ENCODE assay signal across 17 cellular contexts in genomic region chr5:76718381-76718832, GRCh38. TPM values are rescaled to one million over a fixed set of nuclear protein-coding genes. Genes with fewer than 3 reads are reported as not detected.
DNase-seq lines count a peak whose midpoint lies in the region; ATAC-seq, FAIRE-seq and TF ChIP-seq lines count a peak whose summit lies in the region.
"Had no signal": no experiment of that assay in that cellular context is flagged by ENCODE, and none has a peak within 500 bp of the region (broad histone marks: within the 10 kb centered on the region; RNA-seq: fewer than 3 reads in every experiment).

No MANE protein-coding gene starts in this region.

- H3K27ac Mint-ChIP-seq in immature natural killer cell (peak overlapping the region; percentile 62 to 90 (median 80)), type B pancreatic cell (no peak overlapping the region)
- H3K27ac Mint-ChIP-seq: naive B cell had no signal

- no peaks in the 10 kb centered on the region for H3K9me1 ChIP-seq in K562 (ENCODE audit: control insufficient read depth, insufficient read depth, low read length)

- 93% methylated on average over 5 of the region's 5 CpGs for WGBS in K562 (ENCODE audit: insufficient coverage, low coverage, missing lambda C conversion rate)

- no peaks in the 10 kb centered on the region for H3K9me3 Mint-ChIP-seq in immature natural killer cell
- no peaks in the 10 kb centered on the region for H3K9me3 Mint-ChIP-seq in type B pancreatic cell

- H3K27ac ChIP-seq in left ventricle myocardium inferior (replicated peaks) (no peak overlapping the region), K562 (ENCODE audit: extremely low read depth, low read depth, low read length) (no peak overlapping the region)

- BruUV-seq in K562 (replicated peaks; lab: Mats Ljungman, UMichigan): no TSS peak

- TF ChIP-seq EP300 in K562 (IDR thresholded peaks at IDR 0.05; ENCODE audit: low read length): no peak

- H3K27me3 Mint-ChIP-seq in immature natural killer cell (ENCODE audit: low read depth in 3 of 3) (peaks cover 2 to 12% (median 7%) of the 10 kb centered on the region in 3 donors), type B pancreatic cell (peaks cover 32% of the 10 kb centered on the region)

- H3K36me3 ChIP-seq in left ventricle myocardium inferior (no peaks in the 10 kb centered on the region), K562 (ENCODE audit: control insufficient read depth, insufficient read depth, low read length) (0 out of 3 replicates have a peak, but pooled peaks cover 2% of the 10 kb centered on the region)
- H3K36me3 ChIP-seq: HAP-1 had no signal

- no peak overlapping the region for H2AFZ ChIP-seq in K562 (ENCODE audit: low read depth, low read length)

- no peak for DNase-seq in left ventricle myocardium inferior
- DNase-seq in cardiac septum (ENCODE audit: low spot score): no peak
- DNase-seq in K562 (ENCODE audit: extremely low read depth in 1 of 4, low spot score in 3 of 4): no peak
- DNase-seq in immature natural killer cell: no peak
- no peak for DNase-seq in type B pancreatic cell (ENCODE audit: extremely low spot score, unreplicated experiment)
- no peak for DNase-seq in HK-2 (ENCODE audit: unreplicated experiment)
- DNase-seq in activated CD4-positive, alpha-beta T cell treated with anti-CD3 and anti-CD28 coated beads for 1 hour: no peak
- DNase-seq in central memory CD4-positive, alpha-beta T cell: no peak
- DNase-seq: activated T-cell treated with anti-CD3 and anti-CD28 coated beads for 4 hours, AML-193, anterior cingulate cortex, DMS79 treated with DMSO at 0.1 percent for 48 hours, islet precursor cell, naive B cell, NCI-H1436, NCI-H526 treated with DMSO at 0.1 percent for 48 hours had no signal

- POLR2A ChIA-PET in K562 (lab: Yijun Ruan, JAX): interaction anchor here (0.7 to 2.7 kb wide), 3 partner anchors 13 to 59 kb away, joined by 3 to 12 read pairs (median 5); no protein-coding TSS in a partner anchor

- in situ Hi-C loops in K562 (cut with MboI): no loop called here

- no peak for TF ChIP-seq RAD21 in K562 (CRISPR knock-in tag; conservative IDR thresholded peaks at IDR 0.05 in 1 of 2, IDR thresholded peaks at IDR 0.05 in 1 of 2)

- no peak for ATAC-seq in K562

- no peak for FAIRE-seq in K562 (lab: Jason Lieb, UNC)

- peaks cover 56% of the 10 kb centered on the region for H3K79me2 ChIP-seq in K562 (ENCODE audit: control insufficient read depth, insufficient read depth, low read length)

- peak overlapping the region; percentile 85 to 95 (median 94) for H3K4me3 Mint-ChIP-seq in immature natural killer cell
- peak overlapping the region; percentile 59 for H3K4me3 Mint-ChIP-seq in type B pancreatic cell

- peaks cover 55% of the 10 kb centered on the region for H3K4me1 ChIP-seq in left ventricle myocardium inferior
- peaks cover 15 to 18% of the 10 kb centered on the region in 2 experiments; a peak in 4 of 5 replicates for H3K4me1 ChIP-seq in K562 (replicated peaks in 1 of 2; ENCODE audit: control insufficient read depth in 2 of 2, insufficient read depth in 2 of 2, low read length in 2 of 2)

- no peak overlapping the region for H3K4me2 ChIP-seq in K562 (ENCODE audit: insufficient read depth, low read length)

- intact Hi-C loops in left ventricle myocardium inferior (cut with micrococcal nuclease) (no loop called here), cardiac septum (cut with DNase I) (loop anchor here (5.0 kb wide), 3 partner anchors 41 to 116 kb away; no protein-coding TSS in a partner anchor), K562 (cut with micrococcal nuclease) (no loop called here)

- no peak overlapping the region for H3K9ac ChIP-seq in K562 (ENCODE audit: insufficient read depth in 1 of 2, low read depth in 2 of 2, low read length in 2 of 2)

- H3K36me3 Mint-ChIP-seq in immature natural killer cell (peaks cover 0 to 4% (median 3%) of the 10 kb centered on the region in 3 donors), type B pancreatic cell (no peaks in the 10 kb centered on the region)
- H3K36me3 Mint-ChIP-seq: naive B cell had no signal

- H3K4me3 ChIP-seq in left ventricle myocardium inferior: peak overlapping the region; percentile 76
- no peak overlapping the region for H3K4me3 ChIP-seq in K562

- H3K4me1 Mint-ChIP-seq in immature natural killer cell (peaks cover 71 to 83% of the 10 kb centered on the region in 2 donors), type B pancreatic cell (ENCODE audit: unreplicated experiment) (no peaks in the 10 kb centered on the region)

- no peak for TF ChIP-seq CTCF in left ventricle myocardium inferior (IDR thresholded peaks at IDR 0.05; ENCODE audit: borderline replicate concordance)
- TF ChIP-seq CTCF in K562 (IDR thresholded peaks at IDR 0.05 in 2 of 3, conservative IDR thresholded peaks at IDR 0.05 in 1 of 3; ENCODE audit: insufficient read depth in 2 of 3, low read depth in 1 of 3, low read length in 3 of 3): no peak
- TF ChIP-seq CTCF in type B pancreatic cell (conservative IDR thresholded peaks at IDR 0.05): no peak

- no peak for TF ChIP-seq POLR2A in K562 (conservative IDR thresholded peaks at IDR 0.05)

- H3K9me3 ChIP-seq in left ventricle myocardium inferior (replicated peaks) (no peaks in the 10 kb centered on the region), K562 (replicated peaks; ENCODE audit: control insufficient read depth, insufficient read depth, low read depth, low read length) (no peaks in the 10 kb centered on the region)
- H3K9me3 ChIP-seq: HAP-1 had no signal

- CTCF ChIA-PET in K562 (lab: Yijun Ruan, JAX; ENCODE audit: low intra/inter-chr PET ratio): no interaction called here

- H4K20me1 ChIP-seq in K562 (replicated peaks; ENCODE audit: control insufficient read depth, insufficient read depth, low read length): no peaks in the 10 kb centered on the region

- H3K27me3 ChIP-seq in left ventricle myocardium inferior (ENCODE audit: low read depth) (peaks cover 40% of the 10 kb centered on the region), K562 (ENCODE audit: control insufficient read depth in 2 of 2, insufficient read depth in 2 of 2, low read length in 2 of 2) (no peaks in the 10 kb centered on the region)

TF ChIP-seq in K562, 482 proteins besides CTCF, POLR2A, EP300 and RAD21:
- TF ChIP-seq SRSF7 (optimal IDR thresholded peaks at IDR 0.05; ENCODE audit: low read depth, low read length) (no peak), ZNF121 (CRISPR knock-in tag; conservative IDR thresholded peaks at IDR 0.05) (peak; percentile 56), ATF1 (CRISPR knock-in tag; IDR thresholded peaks at IDR 0.05) (no peak), ATF1 (tag; IDR thresholded peaks at IDR 0.05) (no peak), BRF2 (IDR thresholded peaks at IDR 0.05; ENCODE audit: borderline replicate concordance, insufficient read depth, insufficient read length) (no peak)
TF ChIP-seq in K562: peak in this region for 1.

RNA-seq across cellular contexts. Expression of gene F2R, which starts 2.5 kb away (rescaled TPM):
- total RNA-seq in left ventricle myocardium inferior (9.4 TPM), cardiac septum (33.5 TPM), K562 (2014; rRNA removed) (11.2 and 13.7 TPM in 2 replicates), K562 (2014; rRNA removed; fragmentation: Illumina TruSeq; extraction: Trizol) (15.1 and 15.2 TPM in 2 replicates), K562 (2015; rRNA removed; fragmentation: Illumina TruSeq; extraction: Trizol) (10.5 and 11.1 TPM in 2 replicates), K562 (2021) (14.7 and 15.3 TPM in 2 replicates), type B pancreatic cell (ENCODE audit: low replicate concordance) (8.5 and 20.1 TPM in 2 replicates)
- total RNA-seq in K562 (2011; cell fraction: chromatin; rRNA removed; ENCODE audit: low replicate concordance): 26.4 and 32.1 TPM in 2 replicates
- 29.2 and 33.2 TPM in 2 replicates for total RNA-seq in K562 (2011; cell fraction: nucleolus; rRNA removed)
- 46.1 and 60.1 TPM in 2 replicates for total RNA-seq in K562 (2011; cell fraction: nucleoplasm; rRNA removed)
- polyA plus RNA-seq in K562 (2011; rRNA removed) (34.7 and 56.5 TPM in 2 replicates), K562 (2014; fragmentation: Illumina TruSeq; extraction: Trizol) (19.1 and 19.8 TPM in 2 replicates), K562 (2014; fragmentation: Nextera tagmentation; extraction: Ambion mirVana) (1 to 10 TPM; 4.0 to 4.9 TPM), K562 (2014; rRNA removed) (17.1 and 18.5 TPM in 2 replicates), immature natural killer cell (100 to 1,000 TPM in 2 of 3 donors, 10 to 100 TPM in 1; 92.6 to 115 (median 106) TPM)
- 39.1 and 73.9 TPM in 2 replicates for polyA plus RNA-seq in K562 (2011; cell fraction: cytosol; rRNA removed)
- polyA plus RNA-seq in K562 (2011; cell fraction: nucleus; rRNA removed): 11.1 and 24.1 TPM in 2 replicates
- polyA plus RNA-seq in K562 (2012): 10.9 and 11.1 TPM in 2 replicates
- polyA minus RNA-seq in K562 (2011; rRNA and poly(A)+ RNA removed): 35.4 and 55.1 TPM in 2 replicates
- polyA minus RNA-seq in K562 (2011; cell fraction: cytosol; rRNA and poly(A)+ RNA removed): 13.9 and 23.1 TPM in 2 replicates
- polyA minus RNA-seq in K562 (2011; cell fraction: nucleus; rRNA and poly(A)+ RNA removed): 8.1 and 19.8 TPM in 2 replicates
